1 cellular context compared by ENCODE assay signal in the genomic region with DNA sequence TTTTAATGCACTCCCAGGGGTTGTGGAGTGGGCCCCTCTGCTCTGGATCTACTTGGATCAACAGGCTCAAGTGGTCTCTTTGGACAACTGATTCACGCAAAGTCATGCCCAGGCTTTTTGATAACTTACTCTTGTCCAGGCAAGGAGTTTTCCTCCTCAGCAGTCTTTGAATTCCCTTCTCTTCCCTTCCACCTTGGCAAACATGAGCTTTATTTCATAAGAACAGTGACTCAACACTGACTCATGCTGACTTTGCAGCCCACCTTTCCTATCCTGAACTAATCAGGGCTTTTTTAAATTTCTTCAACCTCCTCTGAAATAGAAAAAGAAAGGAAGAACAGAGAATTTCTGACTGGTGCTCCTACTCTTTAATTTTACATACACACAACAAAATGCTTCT.
TF ChIP-seq lines count a peak whose summit lies in the region.

No MANE protein-coding gene starts in this region.

TF ChIP-seq in K562, 482 proteins besides CTCF, POLR2A, EP300 and RAD21 (continued from another document):
- TF ChIP-seq FUS (optimal IDR thresholded peaks at IDR 0.05; ENCODE audit: low read depth, low read length) (no peak), ATF7 (IDR thresholded peaks at IDR 0.05) (no peak), RB1 (IDR thresholded peaks at IDR 0.05; ENCODE audit: low read depth) (no peak), YBX1 (IDR thresholded peaks at IDR 0.05) (no peak), FOSL1 (tag; conservative IDR thresholded peaks at IDR 0.05) (peak; percentile 24; the same call in 1 of the 2 replicates), JUN (IDR thresholded peaks at IDR 0.05; ENCODE audit: borderline replicate concordance, low read depth, low read length) (no peak), JUN (CRISPR knock-in tag; IDR thresholded peaks at IDR 0.05; ENCODE audit: borderline replicate concordance) (no peak), PRMT5 (CRISPR knock-in tag; IDR thresholded peaks at IDR 0.05) (no peak), SP1 (CRISPR knock-in tag; IDR thresholded peaks at IDR 0.05) (no peak), YY1 (IDR thresholded peaks at IDR 0.05; ENCODE audit: borderline replicate concordance in 1 of 3, control insufficient read depth in 1 of 3, extremely low read depth in 1 of 3, insufficient read depth in 3 of 3, insufficient read length in 1 of 3, insufficient replicate concordance in 2 of 3, low read depth in 1 of 3, low read length in 2 of 3) (no peak)
- TF ChIP-seq, protein P1, sequence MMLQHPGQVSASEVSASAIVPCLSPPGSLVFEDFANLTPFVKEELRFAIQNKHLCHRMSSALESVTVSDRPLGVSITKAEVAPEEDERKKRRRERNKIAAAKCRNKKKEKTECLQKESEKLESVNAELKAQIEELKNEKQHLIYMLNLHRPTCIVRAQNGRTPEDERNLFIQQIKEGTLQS (IDR thresholded peaks at IDR 0.05) = 0 out of 2 replicates have a peak, but pooled peaks have one; percentile 21
- TF ChIP-seq, protein P1 (CRISPR knock-in tag; conservative IDR thresholded peaks at IDR 0.05) = no peak
